In genomic region chr3:184715943-184716651, GRCh38 we compare ENCODE assay signal across 1 cellular context.
TF ChIP-seq lines count a peak whose summit lies in the region.

No MANE protein-coding gene starts in this region.

TF ChIP-seq in H1, 55 proteins besides CTCF, POLR2A, EP300 and RAD21 (continued from another document):
- TF ChIP-seq TEAD4 (IDR thresholded peaks at IDR 0.05; ENCODE audit: low read depth, low read length) (no peak), GTF2F1 (IDR thresholded peaks at IDR 0.05; ENCODE audit: borderline replicate concordance, low read depth, low read length) (no peak), HDAC2 (IDR thresholded peaks at IDR 0.05; ENCODE audit: borderline replicate concordance in 1 of 2, low read depth in 2 of 2, low read length in 2 of 2) (no peak), ASH2L (IDR thresholded peaks at IDR 0.05; ENCODE audit: low read length) (no peak), TAF7 (optimal IDR thresholded peaks at IDR 0.05; ENCODE audit: borderline replicate concordance, low read depth, low read length) (no peak), SIX5 (IDR thresholded peaks at IDR 0.05; ENCODE audit: low read depth, low read length) (no peak), SRF (IDR thresholded peaks at IDR 0.05; ENCODE audit: low read depth, low read length) (no peak)
- TF ChIP-seq, protein P1, sequence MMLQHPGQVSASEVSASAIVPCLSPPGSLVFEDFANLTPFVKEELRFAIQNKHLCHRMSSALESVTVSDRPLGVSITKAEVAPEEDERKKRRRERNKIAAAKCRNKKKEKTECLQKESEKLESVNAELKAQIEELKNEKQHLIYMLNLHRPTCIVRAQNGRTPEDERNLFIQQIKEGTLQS (IDR thresholded peaks at IDR 0.05; ENCODE audit: insufficient read depth, low read depth, low read length): no peak
